ENCODE assay signal across 8 cellular contexts in the genomic region with DNA sequence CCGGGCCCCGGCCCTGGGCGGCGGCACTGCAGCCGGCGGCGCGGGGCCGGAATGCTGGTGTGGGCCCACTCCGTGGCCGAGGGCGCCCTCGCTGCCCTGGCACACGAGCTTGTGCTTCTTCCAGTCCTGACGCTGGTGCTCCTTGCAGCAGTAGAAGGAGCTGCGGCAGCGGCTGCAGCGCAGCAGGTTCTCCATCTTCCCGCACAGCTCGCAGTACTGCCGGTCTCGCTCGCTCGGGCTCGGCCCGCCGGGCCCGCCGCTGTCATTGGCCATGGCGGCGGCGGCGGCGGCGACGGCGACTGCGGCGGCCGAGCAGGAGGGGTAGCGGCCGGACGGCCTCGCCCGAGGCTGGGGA. TPM values are rescaled to one million over a fixed set of nuclear protein-coding genes. Genes with fewer than 3 reads are reported as not detected.
A peak's percentile ranks its signal among the peaks of the same experiment; 100 is the strongest.
DNase-seq lines count a peak whose midpoint lies in the region; ATAC-seq, FAIRE-seq and TF ChIP-seq lines count a peak whose summit lies in the region.

No MANE protein-coding gene starts in this region.

- CTCF ChIA-PET in CD8-positive, alpha-beta memory T cell (lab: Charles Lee) = interaction anchor here (0.7 to 2.4 kb wide), 4 partner anchors 12 to 107 kb away, joined by 3 to 9 read pairs (median 4); partner anchors contain the start of gene TSNAX

- no peak for TF ChIP-seq CTCF in lung (IDR thresholded peaks at IDR 0.05; ENCODE audit: control extremely low read depth, extremely low read depth)
- TF ChIP-seq CTCF in stomach (IDR thresholded peaks at IDR 0.05) = no peak

- peak overlapping the region in 4 of 8 donors; percentile 20 to 50 (median 46) for H3K27ac Mint-ChIP-seq in CD8-positive, alpha-beta memory T cell
- H3K27ac Mint-ChIP-seq in T-helper 17 cell = no peak overlapping the region

- peaks cover 0 to 17% (median 2%) of the 10 kb centered on the region in 3 donors for H3K36me3 Mint-ChIP-seq in CD8-positive, alpha-beta memory T cell
- peaks cover 3% of the 10 kb centered on the region for H3K36me3 Mint-ChIP-seq in T-helper 17 cell (ENCODE audit: low read depth)

- H3K9me3 Mint-ChIP-seq in CD8-positive, alpha-beta memory T cell = no peaks in the 10 kb centered on the region

- H3K27me3 ChIP-seq in CD8-positive, alpha-beta memory T cell (ENCODE audit: insufficient read depth, low read length, poor library complexity, severe bottlenecking) = no peaks in the 10 kb centered on the region
- no peaks in the 10 kb centered on the region for H3K27me3 ChIP-seq in lung (ENCODE audit: control insufficient read depth, insufficient read depth)
- H3K27me3 ChIP-seq in stomach = no peaks in the 10 kb centered on the region

- H3K9me3 ChIP-seq in CD8-positive, alpha-beta memory T cell (ENCODE audit: low read length) = no peaks in the 10 kb centered on the region
- H3K9me3 ChIP-seq in T-helper 17 cell (ENCODE audit: control insufficient read depth, low read length, poor library complexity, severe bottlenecking) = no peaks in the 10 kb centered on the region
- no peaks in the 10 kb centered on the region for H3K9me3 ChIP-seq in lung (ENCODE audit: control insufficient read depth in 2 of 2, insufficient read depth in 1 of 2, low read length in 1 of 2)
- no peaks in the 10 kb centered on the region for H3K9me3 ChIP-seq in stomach

- peak; percentile 28 for FAIRE-seq in GM19239 (lab: Jason Lieb, UNC)

- WGBS in lung, 2 donors = 0 to 1% methylated on average over 22 to 45 of the region's 45 CpGs
- 0 to 1% (median 0%) methylated on average over 15 to 45 of the region's 45 CpGs for WGBS in stomach, 5 donors

- H3K4me3 ChIP-seq in CD8-positive, alpha-beta memory T cell (ENCODE audit: low read length) = peak overlapping the region; percentile 67
- peak overlapping the region; percentile 76 for H3K4me3 ChIP-seq in lung
- H3K4me3 ChIP-seq in stomach = peak overlapping the region; percentile 77 to 86 (median 84)

- H3K4me3 Mint-ChIP-seq in CD8-positive, alpha-beta memory T cell = peak overlapping the region; percentile 76 to 90 (median 79)
- H3K4me3 Mint-ChIP-seq in T-helper 17 cell = peak overlapping the region; percentile 83

- peak; percentile 31 for ATAC-seq in HG03342 (IDR thresholded peaks at IDR 0.05; ENCODE audit: unreplicated experiment)
- ATAC-seq in T-helper 17 cell = peak; percentile 44
- ATAC-seq in lung (ENCODE audit: insufficient read depth, low FRiP score) = peak; percentile 27

- peaks cover 0 to 7% of the 10 kb centered on the region in 2 donors for H3K27me3 Mint-ChIP-seq in CD8-positive, alpha-beta memory T cell
- no peaks in the 10 kb centered on the region for H3K27me3 Mint-ChIP-seq in T-helper 17 cell

- peaks cover 47 to 52% (median 51%) of the 10 kb centered on the region in 3 donors for H3K4me1 Mint-ChIP-seq in CD8-positive, alpha-beta memory T cell
- H3K4me1 Mint-ChIP-seq in T-helper 17 cell = peaks cover 40% of the 10 kb centered on the region

- intact Hi-C loops in stomach (cut with DNase I; ENCODE audit: low total_unique reads) = no loop called here

- no peak for TF ChIP-seq POLR2A in stomach (IDR thresholded peaks at IDR 0.05)

- POLR2A ChIA-PET in CD8-positive, alpha-beta memory T cell (lab: Charles Lee) = interaction anchor here (2.0 to 3.1 kb wide), 3 partner anchors 84 to 108 kb away, joined by 9 to 25 read pairs (median 13); partner anchors contain the start of genes EXOC8, SPRTN and TSNAX

- no peaks in the 10 kb centered on the region for H3K36me3 ChIP-seq in CD8-positive, alpha-beta memory T cell (ENCODE audit: insufficient read depth, low read length)
- H3K36me3 ChIP-seq in lung (ENCODE audit: control insufficient read depth in 2 of 2, insufficient read depth in 2 of 2, low read length in 2 of 2) (peaks cover 0 to 2% of the 10 kb centered on the region in 2 donors), stomach (no peaks in the 10 kb centered on the region)

- H3K4me1 ChIP-seq in CD8-positive, alpha-beta memory T cell (ENCODE audit: insufficient read depth, low read length) = peaks cover 36% of the 10 kb centered on the region
- peaks cover 3 to 17% of the 10 kb centered on the region in 2 donors for H3K4me1 ChIP-seq in lung (ENCODE audit: control insufficient read depth in 2 of 2, insufficient read depth in 2 of 2, low read length in 2 of 2)
- peaks cover 30 to 51% (median 40%) of the 10 kb centered on the region in 4 donors for H3K4me1 ChIP-seq in stomach

- TF ChIP-seq EP300 in stomach (IDR thresholded peaks at IDR 0.05) = no peak

- DNase-seq in CD8-positive, alpha-beta memory T cell = peak in 3 of 5 donors; percentile 34 to 65 (median 35)
- DNase-seq in GM19239 (ENCODE audit: insufficient read length, low spot score) (peak; percentile 9), T-helper 17 cell (peak; percentile 30 to 44 (median 37)), dermis blood vessel endothelial cell (peak; percentile 69), lung (ENCODE audit: low spot score) (no peak), stomach (peak; percentile 44), SHP77 treated with DMSO at 0.1 percent for 48 hours (lab: John Stamatoyannopoulos, UW) (no peak)

- H3K27ac ChIP-seq in CD8-positive, alpha-beta memory T cell (ENCODE audit: low read depth, low read length) = peak overlapping the region; percentile 64
- H3K27ac ChIP-seq in lung (ENCODE audit: low read depth in 1 of 2, low read length in 1 of 2) (peak overlapping the region; percentile 92 to 100), stomach (peak overlapping the region; percentile 97 to 100 (median 99))

RNA-seq across cellular contexts. Expression of gene EGLN1, which starts 0.5 kb away (rescaled TPM):
- 10 to 100 TPM; 21.0 to 24.2 TPM for total RNA-seq in CD8-positive, alpha-beta memory T cell
- polyA plus RNA-seq in CD8-positive, alpha-beta memory T cell = 30.9 TPM
- total RNA-seq in T-helper 17 cell (10 to 100 TPM; 13.5 to 17.2 TPM), dermis blood vessel endothelial cell (125 and 129 TPM in 2 replicates), lung (10 to 100 TPM; 19.3 to 45.1 TPM), stomach (10 to 100 TPM; 10.3 to 43.0 (median 34.8) TPM)
- polyA plus RNA-seq in lung (10 to 100 TPM in 1 of 2 donors, 1 to 10 TPM in 1; 4.5 to 13.4 TPM), stomach (10 to 100 TPM in 2 of 3 donors, 1 to 10 TPM in 1; 7.0 to 13.1 (median 10.4) TPM)

Comparison
In these comparisons a context has a peak if more than half of its experiments do, and no peak if none do; other contexts are left out.
1. DNase-seq: peak in CD8-positive, alpha-beta memory T cell (3 of 5), GM19239 (single experiment), T-helper 17 cell (3 of 3), dermis blood vessel endothelial cell (single experiment) and stomach (single experiment); none in lung (single experiment) and SHP77 treated with DMSO at 0.1 percent for 48 hours (single experiment).
2. Peak in every context shown above with its lines, with median percentiles within 50 percentile points of each other: H3K27ac ChIP-seq, H3K4me3 ChIP-seq and ATAC-seq.